ENCODE assay signal across 10 cellular contexts in the genomic region with DNA sequence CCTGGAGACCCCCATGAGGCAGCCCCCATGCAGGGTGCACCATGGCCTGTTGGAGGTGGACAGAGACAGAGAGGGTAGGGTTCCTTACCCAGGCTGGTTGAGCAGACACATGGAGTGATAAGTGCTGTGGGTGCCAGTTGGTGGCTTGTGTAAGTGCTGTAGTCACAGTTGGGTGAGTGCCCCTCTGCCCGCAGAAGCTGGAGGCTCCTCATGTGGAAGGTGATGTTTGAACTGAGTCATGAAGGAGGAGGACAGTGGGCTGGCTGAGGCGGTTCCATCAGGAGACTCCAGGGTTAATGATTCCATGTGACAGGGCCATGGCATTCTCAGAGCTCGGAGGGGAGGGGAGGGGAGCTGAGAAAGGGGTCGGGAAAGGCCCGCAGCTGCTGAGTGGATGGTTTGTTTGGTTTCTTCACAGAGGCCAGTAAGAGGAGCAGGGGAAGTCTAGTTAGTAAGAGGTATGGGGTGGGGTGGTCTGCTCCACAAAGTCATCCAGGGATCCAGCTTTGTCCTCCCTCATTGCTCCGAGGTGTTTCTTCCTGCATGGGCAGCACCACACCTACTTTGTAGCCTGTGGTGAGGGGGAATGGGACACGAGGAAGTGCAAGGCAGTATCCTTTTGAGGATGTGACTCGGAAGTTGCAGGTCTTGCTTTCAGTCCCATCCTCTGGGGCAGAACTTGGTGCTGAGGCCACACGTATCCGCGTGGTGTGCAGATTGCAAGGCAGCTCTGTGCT. TPM values are rescaled to one million over a fixed set of nuclear protein-coding genes. Genes with fewer than 3 reads are reported as not detected.
DNase-seq lines count a peak whose midpoint lies in the region; ATAC-seq, FAIRE-seq and TF ChIP-seq lines count a peak whose summit lies in the region.
"Had no signal": no experiment of that assay in that cellular context is flagged by ENCODE, and none has a peak within 500 bp of the region (broad histone marks: within the 10 kb centered on the region; RNA-seq: fewer than 3 reads in every experiment).

No MANE protein-coding gene starts in this region.

- peak overlapping the region; percentile 56; the same call in 1 of the 2 replicates for H2AK5ac ChIP-seq in H1 (ENCODE audit: low read depth, low read length)

- H3K23ac ChIP-seq in H1 (ENCODE audit: insufficient read length) = no peak overlapping the region

- H4K5ac ChIP-seq in H1 (ENCODE audit: insufficient read length, low read depth, low read length) = no peak overlapping the region

- peak overlapping the region; percentile 15 for H3K9ac ChIP-seq in HUES6 (ENCODE audit: low read length)
- H3K9ac ChIP-seq in H1 (replicated peaks in 1 of 4; ENCODE audit: extremely low read depth in 1 of 4, low read depth in 3 of 4, low read length in 3 of 4) = no peak overlapping the region

- H3K4me3 ChIP-seq in ACC112 (ENCODE audit: low read depth, low read length) (no peak overlapping the region), HUES6 (ENCODE audit: low read depth, low read length) (peak overlapping the region; percentile 44; the same call in 1 of the 2 replicates), H1 (ENCODE audit: extremely low read depth in 1 of 4, insufficient read depth in 2 of 4, low read depth in 3 of 4, low read length in 4 of 4) (peak overlapping the region in 1 of 4 experiments; percentile 23; a peak in 2 of 8 replicates), lower lobe of right lung (no peak overlapping the region)

- peak overlapping the region; percentile 2 to 48; a peak in 3 of 4 replicates for H3K4me2 ChIP-seq in H1 (ENCODE audit: insufficient read depth in 1 of 2, low read depth in 2 of 2, low read length in 2 of 2)

- H2BK15ac ChIP-seq in H1 (ENCODE audit: low read length) = peak overlapping the region; percentile 6; the same call in 1 of the 2 replicates

- peak overlapping the region; percentile 88; the same call in 1 of the 2 replicates for H2BK20ac ChIP-seq in H1 (ENCODE audit: low read length)

- peak overlapping the region; percentile 70 for H3K4ac ChIP-seq in H1 (replicated peaks; ENCODE audit: insufficient read length, low read depth, low read length)

- intact Hi-C loops in lower lobe of right lung (cut with DNase I) = loop anchor here (5.0 kb wide), 1 partner anchor 58 kb away; no protein-coding TSS in a partner anchor
- intact Hi-C loops in activated naive CD4-positive, alpha-beta T cell treated with anti-CD3 and anti-CD28 coated beads for 36 hours (cut with micrococcal nuclease) = loop anchor here (1.0 kb wide), 2 partner anchors 57 to 262 kb away; no protein-coding TSS in a partner anchor

- WGBS in H1 (ENCODE audit: extremely low coverage in 1 of 2, insufficient coverage in 1 of 2, insufficient read length in 1 of 2, insufficient replicate concordance in 2 of 2, low coverage in 1 of 2, low lambda C conversion rate in 2 of 2, missing lambda C conversion rate in 1 of 2), 2 experiments = 47% methylated on average over 11 of the region's 11 CpGs; no CpG with 5 or more reads in 1 of the 2 experiments

- H3K4me1 Mint-ChIP-seq in activated naive CD4-positive, alpha-beta T cell treated with anti-CD3 and anti-CD28 coated beads for 36 hours (ENCODE audit: low read depth) = peaks cover 8% of the 10 kb centered on the region

- no peak for FAIRE-seq in H1 (lab: Jason Lieb, UNC)
- FAIRE-seq: small intestine had no signal

- H3K79me2 ChIP-seq in ACC112 (ENCODE audit: control insufficient read depth, insufficient read depth, low read length, unreplicated experiment) = no peaks in the 10 kb centered on the region
- H3K79me2 ChIP-seq in H1 (ENCODE audit: control insufficient read depth in 1 of 2, insufficient read depth in 2 of 2, low read length in 2 of 2) = peaks cover 6 to 83% of the 10 kb centered on the region in 2 experiments

- no peak overlapping the region for H3K27ac Mint-ChIP-seq in activated naive CD4-positive, alpha-beta T cell treated with anti-CD3 and anti-CD28 coated beads for 36 hours
- H3K27ac Mint-ChIP-seq: activated CD4-positive, alpha-beta T cell treated with anti-CD3 and anti-CD28 coated beads for 36 hours had no signal

- H3K14ac ChIP-seq in H1 (ENCODE audit: insufficient read length) = no peak overlapping the region

- 0 out of 2 replicates have a peak overlapping the region, but pooled peaks have one; percentile 1 for H2BK12ac ChIP-seq in H1 (ENCODE audit: low read depth, low read length)

- ATAC-seq in lower lobe of right lung (peak in 1 of 2 donors; percentile 55), HG03196 (IDR thresholded peaks at IDR 0.05; ENCODE audit: unreplicated experiment) (no peak)

- no peak for TF ChIP-seq CTCF in H1 (IDR thresholded peaks at IDR 0.05; ENCODE audit: control extremely low read depth in 1 of 3, insufficient read depth in 1 of 3, low read depth in 1 of 3, low read length in 3 of 3)
- TF ChIP-seq CTCF in lower lobe of right lung (IDR thresholded peaks at IDR 0.05) = no peak
- TF ChIP-seq CTCF in GM10248 (IDR thresholded peaks at IDR 0.05; ENCODE audit: control extremely low read depth, extremely low read depth, low read depth, missing control alignments) = no peak

- H3K9me3 Mint-ChIP-seq in activated naive CD4-positive, alpha-beta T cell treated with anti-CD3 and anti-CD28 coated beads for 36 hours = no peaks in the 10 kb centered on the region

- H3K27me3 Mint-ChIP-seq in activated naive CD4-positive, alpha-beta T cell treated with anti-CD3 and anti-CD28 coated beads for 36 hours (ENCODE audit: low read depth) = no peaks in the 10 kb centered on the region
- H3K27me3 Mint-ChIP-seq: activated CD4-positive, alpha-beta T cell treated with anti-CD3 and anti-CD28 coated beads for 36 hours had no signal

- H2BK5ac ChIP-seq in H1 (ENCODE audit: low read depth, low read length) = peak overlapping the region; percentile 16

- H2AFZ ChIP-seq in ACC112 (ENCODE audit: low read length, unreplicated experiment) (no peak overlapping the region), H1 (ENCODE audit: low read length) (no peak overlapping the region)

- H4K20me1 ChIP-seq in H1 (replicated peaks in 1 of 2; ENCODE audit: control insufficient read depth in 1 of 2, insufficient read depth in 2 of 2, low read length in 2 of 2) = peaks cover 14 to 32% of the 10 kb centered on the region in 2 experiments

- H4K8ac ChIP-seq in H1 (ENCODE audit: extremely low read depth, insufficient read depth, low read length) = no peak overlapping the region

- no peak overlapping the region for H4K91ac ChIP-seq in H1 (replicated peaks; ENCODE audit: insufficient read length, low read length)

- H3K23me2 ChIP-seq in H1 (ENCODE audit: low read depth, low read length) = peaks cover 4% of the 10 kb centered on the region; the same call in 1 of the 2 replicates

- POLR2A ChIA-PET in H1 (lab: Charles Lee; ENCODE audit: partially characterized antibody) = interaction anchor here (0.6 to 10.4 kb wide), 12 partner anchors 9 to 134 kb away, joined by 3 to 100 read pairs (median 4); partner anchors contain the start of gene IMPA2
- POLR2A ChIA-PET in GM10248 (lab: Yijun Ruan, JAX) = no interaction called here

- H3K56ac ChIP-seq in H1 (replicated peaks; ENCODE audit: insufficient read length, low read depth, low read length) = no peak overlapping the region

- no peaks in the 10 kb centered on the region for H3K27me3 ChIP-seq in ACC112 (ENCODE audit: insufficient read depth, low read length)
- no peaks in the 10 kb centered on the region for H3K27me3 ChIP-seq in HUES6 (ENCODE audit: control insufficient read depth, insufficient read depth, low read length)
- H3K27me3 ChIP-seq in H1 (replicated peaks in 1 of 4; ENCODE audit: control insufficient read depth in 3 of 4, extremely low read depth in 1 of 4, insufficient read depth in 3 of 4, low read length in 3 of 4) = no peaks in the 10 kb centered on the region
- no peaks in the 10 kb centered on the region for H3K27me3 ChIP-seq in lower lobe of right lung (ENCODE audit: low read depth)

- H3K36me3 Mint-ChIP-seq in activated naive CD4-positive, alpha-beta T cell treated with anti-CD3 and anti-CD28 coated beads for 36 hours (ENCODE audit: low read depth) = no peaks in the 10 kb centered on the region

- H3K36me3 ChIP-seq in ACC112 (ENCODE audit: insufficient read depth, low read length) = no peaks in the 10 kb centered on the region
- H3K36me3 ChIP-seq in HUES6 (ENCODE audit: control insufficient read depth, insufficient read depth, low read length) = peaks cover 12% of the 10 kb centered on the region
- peaks cover 0 to 10% (median 5%) of the 10 kb centered on the region in 4 experiments; a peak in 3 of 8 replicates for H3K36me3 ChIP-seq in H1 (ENCODE audit: control insufficient read depth in 2 of 4, insufficient read depth in 4 of 4, low read length in 3 of 4)
- H3K36me3 ChIP-seq in lower lobe of right lung = peaks cover 10% of the 10 kb centered on the region

- no peaks in the 10 kb centered on the region for H3K9me3 ChIP-seq in HUES6 (ENCODE audit: control insufficient read depth, insufficient read depth, low read depth, low read length)
- no peaks in the 10 kb centered on the region for H3K9me3 ChIP-seq in H1 (ENCODE audit: insufficient read depth in 2 of 2, low read depth in 1 of 2, low read length in 1 of 2)
- H3K9me3 ChIP-seq in lower lobe of right lung = no peaks in the 10 kb centered on the region

- peaks cover 34% of the 10 kb centered on the region for H3K79me1 ChIP-seq in H1 (ENCODE audit: low read depth, low read length)

- no peak overlapping the region for H3K4me3 Mint-ChIP-seq in activated naive CD4-positive, alpha-beta T cell treated with anti-CD3 and anti-CD28 coated beads for 36 hours
- H3K4me3 Mint-ChIP-seq: activated CD4-positive, alpha-beta T cell treated with anti-CD3 and anti-CD28 coated beads for 36 hours had no signal

- H3K27ac ChIP-seq in ACC112 (ENCODE audit: low read depth, low read length) (peak overlapping the region; percentile 12; the same call in 1 of the 2 replicates), HUES6 (ENCODE audit: low read depth, low read length) (no peak overlapping the region), H1 (ENCODE audit: low read depth, low read length) (peak overlapping the region; percentile 49; the same call in 1 of the 2 replicates), lower lobe of right lung (peak overlapping the region; percentile 59)

- DNase-seq in H1 (ENCODE audit: low read depth in 1 of 2, low spot score in 2 of 2) (peak in 1 of 2 experiments; percentile 77), lower lobe of right lung (peak; percentile 40), GM10248 (ENCODE audit: extremely low spot score) (no peak), T-helper 2 cell (no peak)
- DNase-seq in activated naive CD4-positive, alpha-beta T cell treated with anti-CD3 and anti-CD28 coated beads for 36 hours = no peak

- CTCF ChIA-PET in H1 (lab: Charles Lee; ENCODE audit: partially characterized antibody) = interaction anchor here (0.6 to 12.5 kb wide), 44 partner anchors 9 to 339 kb away, joined by 3 to 471 read pairs (median 5); no protein-coding TSS in a partner anchor
- CTCF ChIA-PET in GM10248 (lab: Yijun Ruan, JAX) = interaction anchor here (0.7 to 12.7 kb wide), 31 partner anchors 8 to 339 kb away, joined by 3 to 324 read pairs (median 5); partner anchors contain the start of gene IMPA2
- CTCF ChIA-PET in activated naive CD4-positive, alpha-beta T cell treated with anti-CD3 and anti-CD28 coated beads for 36 hours (lab: Charles Lee) = interaction anchor here (0.6 to 10.8 kb wide), 17 partner anchors 9 to 269 kb away, joined by 3 to 234 read pairs (median 7); partner anchors contain the start of gene IMPA2

- TF ChIP-seq RAD21 in H1 (IDR thresholded peaks at IDR 0.05 in 1 of 2, conservative IDR thresholded peaks at IDR 0.05 in 1 of 2; ENCODE audit: low read depth in 2 of 2, low read length in 2 of 2) = no peak

- peak overlapping the region; percentile 34; the same call in 1 of the 2 replicates for H3K18ac ChIP-seq in H1 (ENCODE audit: extremely low read depth, low read length)

- no peak for TF ChIP-seq POLR2A in H1 (IDR thresholded peaks at IDR 0.05; ENCODE audit: control extremely low read depth in 1 of 2, low read depth in 2 of 2, low read length in 2 of 2)

- no peak for TF ChIP-seq EP300 in H1 (IDR thresholded peaks at IDR 0.05; ENCODE audit: borderline replicate concordance in 1 of 2, low read depth in 2 of 2, low read length in 2 of 2)

- H3K4me1 ChIP-seq in ACC112 (ENCODE audit: control insufficient read depth, insufficient read depth, low read length, unreplicated experiment) = peaks cover 14% of the 10 kb centered on the region
- H3K4me1 ChIP-seq in HUES6 (ENCODE audit: control insufficient read depth, insufficient read depth, low read length) = peaks cover 33% of the 10 kb centered on the region
- H3K4me1 ChIP-seq in H1 (replicated peaks in 1 of 4; ENCODE audit: control insufficient read depth in 3 of 4, insufficient read depth in 4 of 4, low read length in 3 of 4) = peaks cover 8 to 20% (median 11%) of the 10 kb centered on the region in 4 experiments
- peaks cover 32% of the 10 kb centered on the region for H3K4me1 ChIP-seq in lower lobe of right lung

- H2BK120ac ChIP-seq in H1 (replicated peaks; ENCODE audit: low read depth, low read length) = no peak overlapping the region

RNA-seq across cellular contexts. Expression of gene IMPA2, which starts 13.6 kb away (rescaled TPM):
- total RNA-seq in H1 (2021; fragmentation: NEBNext Ultra II Directional; extraction: Animal tissue kit (Norgen Biotek cat#: 25700)) = 135 and 140 TPM in 2 replicates
- 102 and 146 TPM in 2 replicates for polyA plus RNA-seq in H1 (2011; rRNA removed)
- polyA plus RNA-seq in H1 (2011; cell fraction: cytosol; rRNA removed) = 83.6 TPM
- polyA plus RNA-seq in H1 (2011; cell fraction: nucleus; rRNA removed) = 162 TPM
- polyA plus RNA-seq in H1 (2012, experiment 1 of 2) = 132 to 157 TPM (median 152 TPM) in 4 replicates
- 207 TPM for polyA plus RNA-seq in H1 (2012, experiment 2 of 2)
- polyA plus RNA-seq in H1 (2013, experiment 1 of 2) = 90.4 TPM
- polyA plus RNA-seq in H1 (2013, experiment 2 of 2) = 90.8 TPM
- 46.3 and 73.7 TPM in 2 replicates for polyA minus RNA-seq in H1 (2011; rRNA and poly(A)+ RNA removed)
- 42.6 TPM for polyA minus RNA-seq in H1 (2011; cell fraction: cytosol; rRNA and poly(A)+ RNA removed)
- polyA minus RNA-seq in H1 (2011; cell fraction: nucleus; rRNA and poly(A)+ RNA removed) = 46.7 TPM
- total RNA-seq in lower lobe of right lung = 54.2 TPM
- total RNA-seq in activated naive CD4-positive, alpha-beta T cell treated with anti-CD3 and anti-CD28 coated beads for 36 hours = 10 to 100 TPM; 23.6 to 28.9 TPM
